Comparison of ENCODE assay signal across 36 cellular contexts in the genomic region with DNA sequence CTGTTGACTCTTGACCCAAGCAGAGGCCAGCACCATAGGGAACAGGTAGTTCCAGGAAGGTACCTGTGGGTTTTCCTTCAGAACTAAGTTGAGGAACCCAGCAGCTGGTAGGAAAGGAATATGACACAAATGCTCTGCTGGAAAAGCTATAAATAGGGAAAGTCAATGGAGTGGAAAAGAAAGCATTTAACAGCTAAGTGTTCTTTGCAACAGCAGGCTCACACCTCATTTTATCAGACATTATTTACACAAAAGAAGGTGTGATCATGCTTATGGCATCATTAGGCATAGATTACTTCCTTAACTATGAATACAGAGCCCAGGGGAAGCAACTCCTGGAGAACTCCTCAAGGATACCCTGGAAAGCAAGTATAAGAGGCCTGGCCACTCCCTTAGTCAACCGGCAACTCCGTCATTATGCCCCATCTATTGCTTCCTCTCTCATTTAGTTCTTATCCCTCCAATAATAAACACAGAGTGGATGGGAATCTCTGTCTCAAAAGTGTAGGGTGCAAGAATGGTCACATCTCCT.
"Had no signal": no experiment of that assay in that cellular context is flagged by ENCODE, and none has a peak within 500 bp of the region (broad histone marks: within the 10 kb centered on the region; RNA-seq: fewer than 3 reads in every experiment).

No MANE protein-coding gene starts in this region.

- H3K4me3 Mint-ChIP-seq: activated B cell treated with CpG ODN at 0.5 μM for 24 hours; activated CD4-positive, alpha-beta memory T cell treated with anti-CD3 and anti-CD28 coated beads, Interleukin-2, amount 10 ng/mL, durations not matched to agents 7 days and 5 days; activated CD4-positive, alpha-beta T cell treated with anti-CD3 and anti-CD28 coated beads, Interleukin-2, amount 10 ng/mL, durations not matched to agents 24 days and 14 days; activated CD8-positive, alpha-beta memory T cell treated with anti-CD3 and anti-CD28 coated beads, Interleukin-2, amount 10 ng/mL, durations not matched to agents 7 days and 5 days; activated CD8-positive, alpha-beta T cell treated with anti-CD3 and anti-CD28 coated beads, Interleukin-2, amount 10 ng/mL, durations not matched to agents 7 days and 5 days; activated naive CD4-positive, alpha-beta T cell treated with anti-CD3 and anti-CD28 coated beads, Interleukin-2, amount 10 ng/mL, durations not matched to agents 7 days and 5 days; activated naive CD4-positive, alpha-beta T cell treated with anti-CD3 and anti-CD28 coated beads, Interleukin-2, amount 50 U/mL, for 24 hours; activated naive CD8-positive, alpha-beta T cell; activated naive CD8-positive, alpha-beta T cell treated with anti-CD3 and anti-CD28 coated beads, Interleukin-2, amount 10 ng/mL, durations not matched to agents 7 days and 5 days; activated naive CD8-positive, alpha-beta T cell treated with anti-CD3 and anti-CD28 coated beads, Interleukin-2, amount 50 U/mL, for 24 hours; activated T-cell treated with anti-CD3 and anti-CD28 coated beads, Interleukin-2, amount 50 U/mL, for 24 hours; brain; central memory CD8-positive, alpha-beta T cell; T-helper 1 cell treated with Interleukin-12 subunit alpha and Interleukin-12 subunit beta and Interleukin-4 antibody, amounts not matched to agents 30 μg/mL and 1 μg/mL, for 36 hours; T-helper 2 cell treated with Interferon-gamma antibody and Interleukin-4, amounts not matched to agents 5 μg/mL and 100 μg/mL, for 36 hours had no signal

- FAIRE-seq: bronchial epithelial cell, TTC549 had no signal

- ATAC-seq: activated CD8-positive, alpha-beta memory T cell treated with anti-CD3 and anti-CD28 coated beads, Interleukin-2, amount 10 ng/mL, durations not matched to agents 7 days and 5 days; activated CD8-positive, alpha-beta T cell treated with anti-CD3 and anti-CD28 coated beads, Interleukin-2, amount 10 ng/mL, durations not matched to agents 7 days and 5 days; activated naive CD8-positive, alpha-beta T cell treated with anti-CD3 and anti-CD28 coated beads, Interleukin-2, amount 50 U/mL, for 24 hours had no signal

- H3K9me3 Mint-ChIP-seq: activated B cell treated with CpG ODN at 0.5 μM for 24 hours; activated CD4-positive, alpha-beta memory T cell treated with anti-CD3 and anti-CD28 coated beads, Interleukin-2, amount 10 ng/mL, durations not matched to agents 7 days and 5 days; activated CD4-positive, alpha-beta T cell treated with anti-CD3 and anti-CD28 coated beads, Interleukin-2, amount 10 ng/mL, durations not matched to agents 24 days and 14 days; activated naive CD4-positive, alpha-beta T cell treated with anti-CD3 and anti-CD28 coated beads, Interleukin-2, amount 10 ng/mL, durations not matched to agents 7 days and 5 days; activated naive CD4-positive, alpha-beta T cell treated with anti-CD3 and anti-CD28 coated beads, Interleukin-2, amount 50 U/mL, for 24 hours; activated naive CD8-positive, alpha-beta T cell treated with anti-CD3 and anti-CD28 coated beads, Interleukin-2, amount 10 ng/mL, durations not matched to agents 7 days and 5 days; activated naive CD8-positive, alpha-beta T cell treated with anti-CD3 and anti-CD28 coated beads, Interleukin-2, amount 50 U/mL, for 24 hours; activated T-cell treated with anti-CD3 and anti-CD28 coated beads, Interleukin-2, amount 50 U/mL, for 24 hours; activated T-helper 2 cell treated with anti-CD3 and anti-CD28 coated beads, Interferon-gamma antibody, Interleukin-2, Interleukin-4, amounts not matched to agents 10 μg/mL and 5 μg/mL and 100 μg/mL, durations not matched to agents 14 hours and 24 hours and 36 hours; central memory CD8-positive, alpha-beta T cell; T-helper 1 cell treated with Interleukin-12 subunit alpha and Interleukin-12 subunit beta and Interleukin-4 antibody, amounts not matched to agents 30 μg/mL and 1 μg/mL, for 36 hours; T-helper 2 cell treated with Interferon-gamma antibody and Interleukin-4, amounts not matched to agents 5 μg/mL and 100 μg/mL, for 36 hours had no signal

- H3K36me3 Mint-ChIP-seq: activated CD8-positive, alpha-beta memory T cell treated with anti-CD3 and anti-CD28 coated beads, Interleukin-2, amount 10 ng/mL, durations not matched to agents 7 days and 5 days; activated naive CD4-positive, alpha-beta T cell treated with anti-CD3 and anti-CD28 coated beads, Interleukin-2, amount 10 ng/mL, durations not matched to agents 7 days and 5 days; activated naive CD4-positive, alpha-beta T cell treated with anti-CD3 and anti-CD28 coated beads, Interleukin-2, amount 50 U/mL, for 24 hours; activated naive CD8-positive, alpha-beta T cell; activated naive CD8-positive, alpha-beta T cell treated with anti-CD3 and anti-CD28 coated beads, Interleukin-2, amount 10 ng/mL, durations not matched to agents 7 days and 5 days; brain had no signal

- H3K27ac ChIP-seq: ascending aorta, cardiac muscle cell, VCaP had no signal

- H3K4me1 Mint-ChIP-seq: activated CD4-positive, alpha-beta memory T cell treated with anti-CD3 and anti-CD28 coated beads, Interleukin-2, amount 10 ng/mL, durations not matched to agents 7 days and 5 days; activated CD4-positive, alpha-beta T cell treated with anti-CD3 and anti-CD28 coated beads, Interleukin-2, amount 10 ng/mL, durations not matched to agents 24 days and 14 days; activated CD8-positive, alpha-beta memory T cell treated with anti-CD3 and anti-CD28 coated beads, Interleukin-2, amount 10 ng/mL, durations not matched to agents 7 days and 5 days; activated naive CD4-positive, alpha-beta T cell treated with anti-CD3 and anti-CD28 coated beads, Interleukin-2, amount 10 ng/mL, durations not matched to agents 7 days and 5 days; activated naive CD4-positive, alpha-beta T cell treated with anti-CD3 and anti-CD28 coated beads, Interleukin-2, amount 50 U/mL, for 24 hours; activated naive CD8-positive, alpha-beta T cell treated with anti-CD3 and anti-CD28 coated beads, Interleukin-2, amount 10 ng/mL, durations not matched to agents 7 days and 5 days; brain; central memory CD8-positive, alpha-beta T cell had no signal

- H3K27me3 Mint-ChIP-seq: brain had no signal

- DNase-seq: activated B cell treated with CpG ODN at 0.5 μM for 24 hours; activated CD4-positive, alpha-beta memory T cell treated with anti-CD3 and anti-CD28 coated beads, Interleukin-2, amount 10 ng/mL, durations not matched to agents 7 days and 5 days; activated CD4-positive, alpha-beta T cell treated with anti-CD3 and anti-CD28 coated beads for 4 hours; activated CD4-positive, alpha-beta T cell treated with anti-CD3 and anti-CD28 coated beads, Interleukin-2, amount 10 ng/mL, durations not matched to agents 24 days and 14 days; activated CD4-positive, alpha-beta T cell treated with anti-CD3 and anti-CD28 coated beads, Interleukin-2, amount 50 U/mL, for 48 hours; activated CD4-positive, CD25-positive, alpha-beta regulatory T cell treated with anti-CD3 and anti-CD28 coated beads, Interleukin-2, amount 50 U/mL, for 72 hours; activated CD8-positive, alpha-beta memory T cell treated with anti-CD3 and anti-CD28 coated beads for 24 hours; activated CD8-positive, alpha-beta memory T cell treated with anti-CD3 and anti-CD28 coated beads, Interleukin-2, amount 10 ng/mL, durations not matched to agents 7 days and 5 days; activated CD8-positive, alpha-beta memory T cell treated with anti-CD3 and anti-CD28 coated beads, Interleukin-2, amount 50 U/mL, for 48 hours; activated CD8-positive, alpha-beta T cell treated with anti-CD3 and anti-CD28 coated beads, Interleukin-2, amount 10 ng/mL, durations not matched to agents 7 days and 5 days; activated effector memory CD4-positive, alpha-beta T cell treated with Interleukin-2 at 50 U/mL for 16 hours; activated gamma-delta T cell; activated naive CD4-positive, alpha-beta T cell treated with anti-CD3 and anti-CD28 coated beads, Interleukin-2, amount 10 ng/mL, durations not matched to agents 7 days and 5 days; activated naive CD4-positive, alpha-beta T cell treated with Interleukin-2 at 50 U/mL for 16 hours; activated naive CD8-positive, alpha-beta T cell treated with anti-CD3 and anti-CD28 coated beads, Interleukin-2, amount 10 ng/mL, durations not matched to agents 7 days and 5 days; activated naive CD8-positive, alpha-beta T cell treated with anti-CD3 and anti-CD28 coated beads, Interleukin-2, amount 50 U/mL, for 24 hours; activated T-cell treated with anti-CD3 and anti-CD28 coated beads, Interleukin-2, amount 50 U/mL, for 24 hours; activated T-cell treated with anti-CD3 and anti-CD28 coated beads, Interleukin-2, amount 50 U/mL, for 48 hours; amygdala; caudate nucleus; cerebellar nuclear complex; T-helper 1 cell; T-helper 2 cell; T-helper 9 cell had no signal

- H3K27ac Mint-ChIP-seq: activated B cell treated with CpG ODN at 0.5 μM for 24 hours; activated CD4-positive, alpha-beta memory T cell treated with anti-CD3 and anti-CD28 coated beads, Interleukin-2, amount 10 ng/mL, durations not matched to agents 7 days and 5 days; activated CD4-positive, alpha-beta T cell treated with anti-CD3 and anti-CD28 coated beads, Interleukin-2, amount 10 ng/mL, durations not matched to agents 24 days and 14 days; activated CD8-positive, alpha-beta memory T cell treated with anti-CD3 and anti-CD28 coated beads, Interleukin-2, amount 10 ng/mL, durations not matched to agents 7 days and 5 days; activated CD8-positive, alpha-beta T cell treated with anti-CD3 and anti-CD28 coated beads, Interleukin-2, amount 10 ng/mL, durations not matched to agents 7 days and 5 days; activated naive CD4-positive, alpha-beta T cell treated with anti-CD3 and anti-CD28 coated beads, Interleukin-2, amount 10 ng/mL, durations not matched to agents 7 days and 5 days; activated naive CD4-positive, alpha-beta T cell treated with anti-CD3 and anti-CD28 coated beads, Interleukin-2, amount 50 U/mL, for 24 hours; activated naive CD8-positive, alpha-beta T cell; activated naive CD8-positive, alpha-beta T cell treated with anti-CD3 and anti-CD28 coated beads, Interleukin-2, amount 10 ng/mL, durations not matched to agents 7 days and 5 days; activated naive CD8-positive, alpha-beta T cell treated with anti-CD3 and anti-CD28 coated beads, Interleukin-2, amount 50 U/mL, for 24 hours; activated T-cell treated with anti-CD3 and anti-CD28 coated beads, Interleukin-2, amount 50 U/mL, for 24 hours; activated T-helper 2 cell treated with anti-CD3 and anti-CD28 coated beads, Interferon-gamma antibody, Interleukin-2, Interleukin-4, amounts not matched to agents 10 μg/mL and 5 μg/mL and 100 μg/mL, durations not matched to agents 14 hours and 24 hours and 36 hours; T-helper 1 cell treated with Interleukin-12 subunit alpha and Interleukin-12 subunit beta and Interleukin-4 antibody, amounts not matched to agents 30 μg/mL and 1 μg/mL, for 36 hours; T-helper 2 cell treated with Interferon-gamma antibody and Interleukin-4, amounts not matched to agents 5 μg/mL and 100 μg/mL, for 36 hours had no signal

- H3K4me3 ChIP-seq: ascending aorta, cardiac muscle cell had no signal
